In genomic region chr12:52907092-52907810, GRCh38 we compare ENCODE assay signal across 9 cellular contexts. TPM values are rescaled to one million over a fixed set of nuclear protein-coding genes. Genes with fewer than 3 reads are reported as not detected.
DNase-seq lines count a peak whose midpoint lies in the region; ATAC-seq, FAIRE-seq and TF ChIP-seq lines count a peak whose summit lies in the region.
"Had no signal": no experiment of that assay in that cellular context is flagged by ENCODE, and none has a peak within 500 bp of the region (broad histone marks: within the 10 kb centered on the region; RNA-seq: fewer than 3 reads in every experiment).

No MANE protein-coding gene starts in this region.

- 2% methylated on average over 4 of the region's 7 CpGs for WGBS in K562 (ENCODE audit: insufficient coverage, low coverage, missing lambda C conversion rate)

- H3K27me3 Mint-ChIP-seq in CD8-positive, alpha-beta memory T cell = peaks cover 0 to 7% of the 10 kb centered on the region in 2 donors
- no peaks in the 10 kb centered on the region for H3K27me3 Mint-ChIP-seq in mesothelial cell of epicardium (ENCODE audit: low read depth)

- no peak for DNase-seq in CD8-positive, alpha-beta memory T cell
- DNase-seq in NCI-H1105 (lab: John Stamatoyannopoulos, UW) = peak; percentile 63
- peak; percentile 67 to 84 (median 70) for DNase-seq in K562 (ENCODE audit: extremely low read depth in 1 of 4, low spot score in 3 of 4)
- peak; percentile 80 to 87 for DNase-seq in mesothelial cell of epicardium (ENCODE audit: low spot score in 2 of 2, unreplicated experiment in 2 of 2)
- no peak for DNase-seq in dedifferentiated amniotic fluid mesenchymal stem cell (ENCODE audit: extremely low spot score)
- no peak for DNase-seq in Kasumi-1 (lab: John Stamatoyannopoulos, UW)

- in situ Hi-C loops in K562 (cut with MboI) = loop anchor here (5.0 kb wide), 1 partner anchor 45 kb away; no protein-coding TSS in a partner anchor

- no TSS peak for BruUV-seq in K562 (replicated peaks; lab: Mats Ljungman, UMichigan)

- TF ChIP-seq EP300 in K562 (IDR thresholded peaks at IDR 0.05; ENCODE audit: low read length) = 0 out of 2 replicates have a peak, but pooled peaks have one; percentile 22

- peaks cover 28% of the 10 kb centered on the region for H3K79me2 ChIP-seq in K562 (ENCODE audit: control insufficient read depth, insufficient read depth, low read length)

- no peaks in the 10 kb centered on the region for H3K9me3 ChIP-seq in CD8-positive, alpha-beta memory T cell (ENCODE audit: low read length)
- H3K9me3 ChIP-seq in K562 (replicated peaks; ENCODE audit: control insufficient read depth, insufficient read depth, low read depth, low read length) = no peaks in the 10 kb centered on the region

- H3K9ac ChIP-seq in K562 (ENCODE audit: insufficient read depth in 1 of 2, low read depth in 2 of 2, low read length in 2 of 2) = peak overlapping the region; percentile 39 to 61; a peak in 3 of 4 replicates

- no peak for TF ChIP-seq RAD21 in K562 (CRISPR knock-in tag; conservative IDR thresholded peaks at IDR 0.05 in 1 of 2, IDR thresholded peaks at IDR 0.05 in 1 of 2)

- peak; percentile 78 for FAIRE-seq in K562 (lab: Jason Lieb, UNC)

- peaks cover 7% of the 10 kb centered on the region for H3K4me1 ChIP-seq in CD8-positive, alpha-beta memory T cell (ENCODE audit: insufficient read depth, low read length)
- H3K4me1 ChIP-seq in K562 (replicated peaks in 1 of 2; ENCODE audit: control insufficient read depth in 2 of 2, insufficient read depth in 2 of 2, low read length in 2 of 2) = peaks cover 52 to 58% of the 10 kb centered on the region in 2 experiments

- H3K36me3 Mint-ChIP-seq in CD8-positive, alpha-beta memory T cell = no peaks in the 10 kb centered on the region
- H3K36me3 Mint-ChIP-seq in mesothelial cell of epicardium = no peaks in the 10 kb centered on the region

- no peak for TF ChIP-seq CTCF in K562 (IDR thresholded peaks at IDR 0.05 in 2 of 3, conservative IDR thresholded peaks at IDR 0.05 in 1 of 3; ENCODE audit: insufficient read depth in 2 of 3, low read depth in 1 of 3, low read length in 3 of 3)
- no peak for TF ChIP-seq CTCF in mesothelial cell of epicardium (IDR thresholded peaks at IDR 0.05; ENCODE audit: unreplicated experiment)

- H2AFZ ChIP-seq in K562 (ENCODE audit: low read depth, low read length) = peak overlapping the region; percentile 88

- H4K20me1 ChIP-seq in K562 (replicated peaks; ENCODE audit: control insufficient read depth, insufficient read depth, low read length) = no peaks in the 10 kb centered on the region

- H3K9me1 ChIP-seq in K562 (ENCODE audit: control insufficient read depth, insufficient read depth, low read length) = no peaks in the 10 kb centered on the region

- H3K4me2 ChIP-seq in K562 (ENCODE audit: insufficient read depth, low read length) = peak overlapping the region; percentile 64

- no peaks in the 10 kb centered on the region for H3K27me3 ChIP-seq in CD8-positive, alpha-beta memory T cell (ENCODE audit: insufficient read depth, low read length, poor library complexity, severe bottlenecking)
- H3K27me3 ChIP-seq in K562 (ENCODE audit: control insufficient read depth in 2 of 2, insufficient read depth in 2 of 2, low read length in 2 of 2) = no peaks in the 10 kb centered on the region

- CTCF ChIA-PET in CD8-positive, alpha-beta memory T cell (lab: Charles Lee) = interaction anchor here (0.7 kb wide), 1 partner anchor 376 kb away, joined by 3 read pairs; no protein-coding TSS in a partner anchor
- CTCF ChIA-PET in K562 (lab: Yijun Ruan, JAX; ENCODE audit: low intra/inter-chr PET ratio) = no interaction called here

- no peak overlapping the region for H3K4me3 Mint-ChIP-seq in CD8-positive, alpha-beta memory T cell
- peak overlapping the region; percentile 45 for H3K4me3 Mint-ChIP-seq in mesothelial cell of epicardium

- peak overlapping the region in 1 of 8 donors; percentile 3 for H3K27ac Mint-ChIP-seq in CD8-positive, alpha-beta memory T cell
- peak overlapping the region; percentile 91 for H3K27ac Mint-ChIP-seq in mesothelial cell of epicardium

- peak overlapping the region; percentile 64 for H3K27ac ChIP-seq in CD8-positive, alpha-beta memory T cell (ENCODE audit: low read depth, low read length)
- H3K27ac ChIP-seq in K562 (ENCODE audit: extremely low read depth, low read depth, low read length) = peak overlapping the region; percentile 81

- intact Hi-C loops in K562 (cut with micrococcal nuclease) = no loop called here

- POLR2A ChIA-PET in CD8-positive, alpha-beta memory T cell (lab: Charles Lee) = no interaction called here
- POLR2A ChIA-PET in K562 (lab: Yijun Ruan, JAX) = interaction anchor here (0.7 to 3.9 kb wide), 3 partner anchors 9 to 301 kb away, joined by 4 to 18 read pairs (median 8); no protein-coding TSS in a partner anchor

- TF ChIP-seq POLR2A in K562 (conservative IDR thresholded peaks at IDR 0.05) = no peak

- no peak overlapping the region for H3K4me3 ChIP-seq in CD8-positive, alpha-beta memory T cell (ENCODE audit: low read length)
- H3K4me3 ChIP-seq in K562 = no peak overlapping the region; the same call in 1 of the 2 replicates
- H3K4me3 ChIP-seq: skin epidermis had no signal

- ATAC-seq in K562 (peak; percentile 7; the same call in 1 of the 3 replicates), GM19395 (IDR thresholded peaks at IDR 0.05; ENCODE audit: unreplicated experiment) (no peak), HG02610 (IDR thresholded peaks at IDR 0.05; ENCODE audit: unreplicated experiment) (no peak)

- H3K9me3 Mint-ChIP-seq in CD8-positive, alpha-beta memory T cell = no peaks in the 10 kb centered on the region
- H3K9me3 Mint-ChIP-seq in mesothelial cell of epicardium = no peaks in the 10 kb centered on the region

- peaks cover 5 to 10% (median 9%) of the 10 kb centered on the region in 3 donors for H3K4me1 Mint-ChIP-seq in CD8-positive, alpha-beta memory T cell
- peaks cover 62% of the 10 kb centered on the region for H3K4me1 Mint-ChIP-seq in mesothelial cell of epicardium

- H3K36me3 ChIP-seq in CD8-positive, alpha-beta memory T cell (ENCODE audit: insufficient read depth, low read length) = no peaks in the 10 kb centered on the region
- H3K36me3 ChIP-seq in K562 (ENCODE audit: control insufficient read depth, insufficient read depth, low read length) = peaks cover 4% of the 10 kb centered on the region; the same call in 1 of the 3 replicates

RNA-seq across cellular contexts. Expression of gene KRT8, which starts 2.4 kb away (rescaled TPM):
- total RNA-seq in CD8-positive, alpha-beta memory T cell = under 1 TPM in 1 of 2 experiments, not detected in 1; 0.46 TPM
- polyA plus RNA-seq in CD8-positive, alpha-beta memory T cell = 1.0 TPM
- total RNA-seq in K562 (2011; cell fraction: chromatin; rRNA removed; ENCODE audit: low replicate concordance) = 132 and 303 TPM in 2 replicates
- total RNA-seq in K562 (2011; cell fraction: nucleolus; rRNA removed) = 225 and 301 TPM in 2 replicates
- total RNA-seq in K562 (2011; cell fraction: nucleoplasm; rRNA removed) = 196 and 242 TPM in 2 replicates
- total RNA-seq in K562 (2014; rRNA removed) (262 and 326 TPM in 2 replicates), K562 (2014; rRNA removed; fragmentation: Illumina TruSeq; extraction: Trizol) (157 and 159 TPM in 2 replicates), K562 (2015; rRNA removed; fragmentation: Illumina TruSeq; extraction: Trizol) (193 and 197 TPM in 2 replicates), K562 (2021) (364 and 392 TPM in 2 replicates), mesothelial cell of epicardium (1,131 to 1,194 TPM (median 1,142 TPM) in 3 replicates)
- polyA plus RNA-seq in K562 (2011; rRNA removed) (616 and 661 TPM in 2 replicates), K562 (2014; fragmentation: Illumina TruSeq; extraction: Trizol) (260 and 315 TPM in 2 replicates), K562 (2014; fragmentation: Nextera tagmentation; extraction: Ambion mirVana) (10 to 100 TPM; 41.5 to 49.8 TPM), K562 (2014; rRNA removed) (388 and 435 TPM in 2 replicates)
- polyA plus RNA-seq in K562 (2011; cell fraction: cytosol; rRNA removed) = 730 and 1,428 TPM in 2 replicates
- 253 and 293 TPM in 2 replicates for polyA plus RNA-seq in K562 (2011; cell fraction: nucleus; rRNA removed)
- polyA plus RNA-seq in K562 (2012) = 420 and 432 TPM in 2 replicates
- 930 and 1,077 TPM in 2 replicates for polyA minus RNA-seq in K562 (2011; rRNA and poly(A)+ RNA removed)
- polyA minus RNA-seq in K562 (2011; cell fraction: cytosol; rRNA and poly(A)+ RNA removed) = 578 and 629 TPM in 2 replicates
- polyA minus RNA-seq in K562 (2011; cell fraction: nucleus; rRNA and poly(A)+ RNA removed) = 134 and 183 TPM in 2 replicates

RNA-seq across cellular contexts. Expression of gene KRT18, which starts 41.7 kb away (rescaled TPM):
- 1 to 10 TPM; 3.5 to 3.9 TPM for total RNA-seq in CD8-positive, alpha-beta memory T cell
- polyA plus RNA-seq in CD8-positive, alpha-beta memory T cell = 4.0 TPM
- 104 and 217 TPM in 2 replicates for total RNA-seq in K562 (2011; cell fraction: chromatin; rRNA removed; ENCODE audit: low replicate concordance)
- total RNA-seq in K562 (2011; cell fraction: nucleolus; rRNA removed) = 123 and 155 TPM in 2 replicates
- 141 and 184 TPM in 2 replicates for total RNA-seq in K562 (2011; cell fraction: nucleoplasm; rRNA removed)
- total RNA-seq in K562 (2014; rRNA removed) (486 and 561 TPM in 2 replicates), K562 (2014; rRNA removed; fragmentation: Illumina TruSeq; extraction: Trizol) (206 and 246 TPM in 2 replicates), K562 (2015; rRNA removed; fragmentation: Illumina TruSeq; extraction: Trizol) (279 and 281 TPM in 2 replicates), K562 (2021) (332 and 346 TPM in 2 replicates), mesothelial cell of epicardium (714 to 762 TPM (median 725 TPM) in 3 replicates)
- polyA plus RNA-seq in K562 (2011; rRNA removed) (349 and 358 TPM in 2 replicates), K562 (2014; fragmentation: Illumina TruSeq; extraction: Trizol) (323 and 346 TPM in 2 replicates), K562 (2014; fragmentation: Nextera tagmentation; extraction: Ambion mirVana) (10 to 100 TPM; 26.3 to 34.2 TPM), K562 (2014; rRNA removed) (231 and 235 TPM in 2 replicates)
- 448 and 603 TPM in 2 replicates for polyA plus RNA-seq in K562 (2011; cell fraction: cytosol; rRNA removed)
- polyA plus RNA-seq in K562 (2011; cell fraction: nucleus; rRNA removed) = 384 and 542 TPM in 2 replicates
- polyA plus RNA-seq in K562 (2012) = 369 and 519 TPM in 2 replicates
- polyA minus RNA-seq in K562 (2011; rRNA and poly(A)+ RNA removed) = 306 and 320 TPM in 2 replicates
- polyA minus RNA-seq in K562 (2011; cell fraction: cytosol; rRNA and poly(A)+ RNA removed) = 439 and 476 TPM in 2 replicates
- 86.2 and 137 TPM in 2 replicates for polyA minus RNA-seq in K562 (2011; cell fraction: nucleus; rRNA and poly(A)+ RNA removed)

RNA-seq across cellular contexts. Expression of gene KRT78, which starts 58.5 kb away (rescaled TPM):
- total RNA-seq in CD8-positive, alpha-beta memory T cell = not detected
- polyA plus RNA-seq in CD8-positive, alpha-beta memory T cell = not detected
- total RNA-seq in K562 (2011; cell fraction: chromatin; rRNA removed; ENCODE audit: low replicate concordance) = not detected in 2 replicates
- total RNA-seq in K562 (2011; cell fraction: nucleolus; rRNA removed) = not detected in 2 replicates
- total RNA-seq in K562 (2011; cell fraction: nucleoplasm; rRNA removed) = not detected in 2 replicates
- total RNA-seq in K562 (2014; rRNA removed) = not detected in 2 replicates
- total RNA-seq in K562 (2014; rRNA removed; fragmentation: Illumina TruSeq; extraction: Trizol) = not detected in 2 replicates
- not detected in 2 replicates for total RNA-seq in K562 (2015; rRNA removed; fragmentation: Illumina TruSeq; extraction: Trizol)
- not detected in 2 replicates for total RNA-seq in K562 (2021)
- polyA plus RNA-seq in K562 (2011; rRNA removed) = 0.08 TPM in 1 of 2 replicates, not detected in the other
- polyA plus RNA-seq in K562 (2011; cell fraction: cytosol; rRNA removed) = not detected in 2 replicates
- polyA plus RNA-seq in K562 (2011; cell fraction: nucleus; rRNA removed) = not detected in 2 replicates
- not detected in 2 replicates for polyA plus RNA-seq in K562 (2012)
- polyA plus RNA-seq in K562 (2014; fragmentation: Illumina TruSeq; extraction: Trizol) = not detected in 2 replicates
- not detected for polyA plus RNA-seq in K562 (2014; fragmentation: Nextera tagmentation; extraction: Ambion mirVana)
- polyA plus RNA-seq in K562 (2014; rRNA removed) = not detected in 2 replicates
- not detected in 2 replicates for polyA minus RNA-seq in K562 (2011; rRNA and poly(A)+ RNA removed)
- polyA minus RNA-seq in K562 (2011; cell fraction: cytosol; rRNA and poly(A)+ RNA removed) = not detected in 2 replicates
- not detected in 2 replicates for polyA minus RNA-seq in K562 (2011; cell fraction: nucleus; rRNA and poly(A)+ RNA removed)
- not detected in 3 replicates for total RNA-seq in mesothelial cell of epicardium

Comparison
In these comparisons a context has a peak if more than half of its experiments do, and no peak if none do; other contexts are left out.
1. DNase-seq: peak in NCI-H1105 (single experiment), K562 (4 of 4) and mesothelial cell of epicardium (2 of 2); none in CD8-positive, alpha-beta memory T cell (0 of 5), dedifferentiated amniotic fluid mesenchymal stem cell (single experiment) and Kasumi-1 (0 of 2).
2. RNA of gene KRT8, which starts 2.4 kb away (total RNA-seq): 1,131 to 1,194 TPM in mesothelial cell of epicardium and 132 to 392 TPM in K562; 0.46 TPM in CD8-positive, alpha-beta memory T cell; every median in the first group is over 10 times any median in the second.
3. RNA of gene KRT18, which starts 41.7 kb away (total RNA-seq): 714 to 762 TPM in mesothelial cell of epicardium and 104 to 561 TPM in K562; 3.5 to 3.9 TPM in CD8-positive, alpha-beta memory T cell; every median in the first group is over 10 times any median in the second.